Comparison of ENCODE assay signal across 23 cellular contexts in the genomic region with DNA sequence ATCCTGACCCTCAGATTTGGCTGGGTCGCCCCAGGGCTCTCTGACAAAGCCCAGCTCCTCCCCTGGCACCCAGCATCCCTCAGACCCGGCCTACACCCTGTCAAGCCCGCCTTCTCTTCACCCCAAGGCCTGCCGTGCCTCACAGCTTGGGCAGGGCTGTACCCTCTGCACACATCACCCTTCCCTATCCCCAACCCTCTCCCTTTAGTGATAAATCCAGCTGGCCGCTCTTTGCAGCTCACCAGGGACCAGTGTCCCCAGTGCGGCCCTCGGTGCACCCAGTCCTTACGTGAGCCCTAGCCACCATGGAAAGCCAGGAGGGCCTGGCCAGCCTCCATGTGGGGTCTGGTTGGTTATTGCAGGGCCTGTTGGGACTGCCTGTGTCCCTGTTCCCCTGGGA.
A peak's percentile ranks its signal among the peaks of the same experiment; 100 is the strongest.
DNase-seq lines count a peak whose midpoint lies in the region; ATAC-seq and TF ChIP-seq lines count a peak whose summit lies in the region.
"Had no signal": no experiment of that assay in that cellular context is flagged by ENCODE, and none has a peak within 500 bp of the region (broad histone marks: within the 10 kb centered on the region; RNA-seq: fewer than 3 reads in every experiment).

No MANE protein-coding gene starts in this region.

- no peak overlapping the region for H3K4me3 ChIP-seq in BE2C (ENCODE audit: low read depth, low read length)
- H3K4me3 ChIP-seq: dorsolateral prefrontal cortex, stomach had no signal

- peaks cover 22% of the 10 kb centered on the region for H3K4me1 ChIP-seq in BE2C

- peak overlapping the region in 5 of 8 donors; percentile 24 to 79 (median 29) for H3K4me3 Mint-ChIP-seq in naive B cell
- H3K4me3 Mint-ChIP-seq: central memory CD8-positive, alpha-beta T cell had no signal

- H3K36me3 Mint-ChIP-seq in naive B cell, result no peaks in the 10 kb centered on the region

- no peaks in the 10 kb centered on the region for H3K9me3 ChIP-seq in BE2C
- H3K9me3 ChIP-seq: stomach had no signal

- no peaks in the 10 kb centered on the region for H3K36me3 ChIP-seq in BE2C

- H3K27ac ChIP-seq in RWPE1, result peak overlapping the region; percentile 91
- H3K27ac ChIP-seq: 22Rv1, parathyroid adenoma had no signal

- TF ChIP-seq CTCF in BE2C (IDR thresholded peaks at IDR 0.05; ENCODE audit: low read depth, low read length) (no peak), RWPE1 (conservative IDR thresholded peaks at IDR 0.05; ENCODE audit: low read depth) (no peak)

- H3K4me1 Mint-ChIP-seq in naive B cell, result peaks cover 56 to 89% (median 87%) of the 10 kb centered on the region in 3 donors

- peak; percentile 4 for DNase-seq in NCI-H2171 treated with DMSO at 0.1 percent for 48 hours (lab: John Stamatoyannopoulos, UW)
- DNase-seq in NCI-H2171 (lab: John Stamatoyannopoulos, UW), result no peak
- peak; percentile 69 for DNase-seq in BE2C
- no peak for DNase-seq in RWPE1 (ENCODE audit: low spot score)
- DNase-seq in naive B cell, result no peak
- no peak for DNase-seq in NOMO-1 (lab: John Stamatoyannopoulos, UW; ENCODE audit: unreplicated experiment in 2 of 2)
- DNase-seq in NCI-H1092 treated with DMSO at 0.1 percent for 48 hours (lab: John Stamatoyannopoulos, UW), result no peak
- DNase-seq in activated gamma-delta T cell (lab: John Stamatoyannopoulos, UW), result no peak
- DNase-seq: activated CD4-positive, alpha-beta T cell treated with anti-CD3 and anti-CD28 coated beads for 1 hour; AML-193; anterior cingulate cortex; dorsolateral prefrontal cortex; EL; hippocampal formation; Kasumi-1; mammary epithelial cell; NCI-H1048; NCI-H2081; RPMI8226 had no signal

- ATAC-seq in naive B cell (ENCODE audit: low read depth in 2 of 2), result no peak

- CTCF ChIA-PET in RWPE1 (lab: Yijun Ruan, JAX), result interaction anchor here (0.8 kb wide), 1 partner anchor 278 kb away, joined by 3 read pairs; no protein-coding TSS in a partner anchor

- no peaks in the 10 kb centered on the region for H3K27me3 ChIP-seq in BE2C
- H3K27me3 ChIP-seq: dorsolateral prefrontal cortex, stomach had no signal

- H3K27ac Mint-ChIP-seq in naive B cell, result peak overlapping the region in 4 of 6 donors; percentile 31 to 93 (median 64)

- POLR2A ChIA-PET in RWPE1 (lab: Yijun Ruan, JAX; ENCODE audit: low non-redundant PET), result no interaction called here

- H3K27me3 Mint-ChIP-seq in naive B cell, result no peaks in the 10 kb centered on the region
- H3K27me3 Mint-ChIP-seq: central memory CD8-positive, alpha-beta T cell had no signal

- no peaks in the 10 kb centered on the region for H3K9me3 Mint-ChIP-seq in naive B cell
- H3K9me3 Mint-ChIP-seq: central memory CD8-positive, alpha-beta T cell had no signal

Comparison
In these comparisons a context has a peak if more than half of its experiments do, and no peak if none do; other contexts are left out.
1. DNase-seq: peak in NCI-H2171 treated with DMSO at 0.1 percent for 48 hours (single experiment) and BE2C (single experiment); none in NCI-H2171 (single experiment), RWPE1 (single experiment), naive B cell (single experiment), NOMO-1 (0 of 2), NCI-H1092 treated with DMSO at 0.1 percent for 48 hours (single experiment) and activated gamma-delta T cell (single experiment).